In the genomic region with DNA sequence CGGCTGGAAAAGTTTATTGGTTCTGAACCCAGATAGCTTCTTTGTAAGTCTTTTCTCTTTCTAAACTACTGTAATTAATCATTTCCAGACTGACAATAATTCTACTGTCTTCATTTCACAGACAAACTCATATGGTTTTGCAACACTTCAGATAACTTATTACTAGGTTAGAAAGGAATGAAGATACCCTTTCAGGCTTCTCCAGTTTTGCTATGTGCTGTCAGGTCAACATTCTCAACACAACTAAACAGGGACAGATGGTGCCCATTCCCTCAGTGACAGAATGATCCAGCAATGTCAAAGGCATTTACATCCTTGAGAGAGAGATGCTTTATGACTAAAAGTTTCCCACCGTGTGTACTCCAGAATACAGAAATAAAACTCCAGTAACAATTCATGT, we compare ENCODE assay signal across 1 cellular context.
TF ChIP-seq lines count a peak whose summit lies in the region.

No MANE protein-coding gene starts in this region.

TF ChIP-seq in HepG2, 621 proteins besides CTCF, POLR2A, EP300 and RAD21 (continued from another document):
- TF ChIP-seq, protein P1, sequence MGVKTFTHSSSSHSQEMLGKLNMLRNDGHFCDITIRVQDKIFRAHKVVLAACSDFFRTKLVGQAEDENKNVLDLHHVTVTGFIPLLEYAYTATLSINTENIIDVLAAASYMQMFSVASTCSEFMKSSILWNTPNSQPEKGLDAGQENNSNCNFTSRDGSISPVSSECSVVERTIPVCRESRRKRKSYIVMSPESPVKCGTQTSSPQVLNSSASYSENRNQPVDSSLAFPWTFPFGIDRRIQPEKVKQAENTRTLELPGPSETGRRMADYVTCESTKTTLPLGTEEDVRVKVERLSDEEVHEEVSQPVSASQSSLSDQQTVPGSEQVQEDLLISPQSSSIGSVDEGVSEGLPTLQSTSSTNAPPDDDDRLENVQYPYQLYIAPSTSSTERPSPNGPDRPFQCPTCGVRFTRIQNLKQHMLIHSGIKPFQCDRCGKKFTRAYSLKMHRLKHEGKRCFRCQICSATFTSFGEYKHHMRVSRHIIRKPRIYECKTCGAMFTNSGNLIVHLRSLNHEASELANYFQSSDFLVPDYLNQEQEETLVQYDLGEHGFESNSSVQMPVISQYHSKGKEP (CRISPR knock-in tag; IDR thresholded peaks at IDR 0.05) = no peak
- no peak for TF ChIP-seq ZNF136 (CRISPR knock-in tag; IDR thresholded peaks at IDR 0.05; ENCODE audit: low read depth)
- no peak for TF ChIP-seq CBFB (CRISPR knock-in tag; IDR thresholded peaks at IDR 0.05)
- no peak for TF ChIP-seq NR2F2 (IDR thresholded peaks at IDR 0.05; ENCODE audit: borderline replicate concordance, low read depth)
- no peak for TF ChIP-seq CENPX (CRISPR knock-in tag; IDR thresholded peaks at IDR 0.05)
- no peak for TF ChIP-seq ZSCAN20 (CRISPR knock-in tag; IDR thresholded peaks at IDR 0.05; ENCODE audit: borderline replicate concordance)
- TF ChIP-seq ZNF761 (CRISPR knock-in tag; conservative IDR thresholded peaks at IDR 0.05) = no peak
- no peak for TF ChIP-seq ZNF678 (CRISPR knock-in tag; IDR thresholded peaks at IDR 0.05)
- TF ChIP-seq HES4 (CRISPR knock-in tag; IDR thresholded peaks at IDR 0.05; ENCODE audit: borderline replicate concordance) = no peak
